ENCODE assay signal across 8 cellular contexts in genomic region chr10:60286436-60287023, GRCh38.
"Had no signal": no experiment of that assay in that cellular context is flagged by ENCODE, and none has a peak within 500 bp of the region (broad histone marks: within the 10 kb centered on the region; RNA-seq: fewer than 3 reads in every experiment).

No MANE protein-coding gene starts in this region.

- H3K36me3 Mint-ChIP-seq: immature natural killer cell had no signal

- H3K27ac ChIP-seq: uterus had no signal

- H3K4me1 ChIP-seq: uterus had no signal

- H3K4me3 Mint-ChIP-seq: immature natural killer cell, nephron, T-helper 17 cell had no signal

- H3K27me3 Mint-ChIP-seq: T-helper 17 cell had no signal

- ATAC-seq: left cardiac atrium, T-helper 17 cell had no signal

- DNase-seq: activated CD4-positive, CD25-positive, alpha-beta regulatory T cell; activated naive CD4-positive, alpha-beta T cell treated with anti-CD3 and anti-CD28 coated beads, Interleukin-2, amount 50 U/mL, for 16 hours; immature natural killer cell; left cardiac atrium; occipital lobe; T-helper 17 cell; uterus had no signal

- H3K4me3 ChIP-seq: uterus had no signal

- H3K9me3 ChIP-seq: uterus had no signal

- H3K4me1 Mint-ChIP-seq: immature natural killer cell had no signal

- H3K9me3 Mint-ChIP-seq: immature natural killer cell, nephron had no signal

- H3K27ac Mint-ChIP-seq: immature natural killer cell, nephron, T-helper 17 cell had no signal

- H3K36me3 ChIP-seq: uterus had no signal

- H3K27me3 ChIP-seq: uterus had no signal
